ENCODE assay signal across 19 cellular contexts in genomic region chr5:28400076-28400475, GRCh38.
DNase-seq lines count a peak whose midpoint lies in the region; ATAC-seq and TF ChIP-seq lines count a peak whose summit lies in the region.
"Had no signal": no experiment of that assay in that cellular context is flagged by ENCODE, and none has a peak within 500 bp of the region (broad histone marks: within the 10 kb centered on the region; RNA-seq: fewer than 3 reads in every experiment).

No MANE protein-coding gene starts in this region.

- H3K4me3 ChIP-seq in DND-41 (ENCODE audit: low read depth in 1 of 2, low read length in 2 of 2): no peak overlapping the region
- H3K4me3 ChIP-seq in neural progenitor cell: no peak overlapping the region
- H3K4me3 ChIP-seq: GM23248 had no signal

- H3K27ac ChIP-seq in DND-41 (ENCODE audit: low read length) (no peak overlapping the region), neural progenitor cell (no peak overlapping the region)
- H3K27ac ChIP-seq: GM23248 had no signal

- H3K36me3 Mint-ChIP-seq in glutamatergic neuron (ENCODE audit: unreplicated experiment) (no peaks in the 10 kb centered on the region), neural progenitor cell (peaks cover 8% of the 10 kb centered on the region)
- H3K36me3 Mint-ChIP-seq: CD4-positive, CD25-positive, alpha-beta regulatory T cell had no signal

- DNase-seq in DND-41 (no peak), NCI-H526 (lab: John Stamatoyannopoulos, UW) (peak; percentile 42 to 55), glutamatergic neuron (no peak), neural progenitor cell (ENCODE audit: low spot score) (peak; percentile 49), DMS153 (lab: John Stamatoyannopoulos, UW) (no peak)
- no peak for DNase-seq in activated CD4-positive, alpha-beta T cell treated with anti-CD3 and anti-CD28 coated beads for 48 hours
- DNase-seq: BE2C; CD4-positive, CD25-positive, alpha-beta regulatory T cell; COR-L47; DMS 273 treated with DMSO at 0.1 percent for 48 hours; GDM1; GM23248; HCEC 1CT; NCI-H1092 treated with DMSO at 0.1 percent for 48 hours; NCI-H146; NCI-H2029 treated with DMSO at 0.1 percent for 48 hours; NCI-H510A had no signal

- ATAC-seq in DND-41 (ENCODE audit: insufficient read depth, low read depth): no peak
- ATAC-seq in GM18519 (IDR thresholded peaks at IDR 0.05; ENCODE audit: low FRiP score, unreplicated experiment): no peak
- ATAC-seq in HG03097 (IDR thresholded peaks at IDR 0.05; ENCODE audit: low FRiP score, unreplicated experiment): no peak

- TF ChIP-seq CTCF in DND-41 (IDR thresholded peaks at IDR 0.05; ENCODE audit: borderline replicate concordance, extremely low read depth, low read length, poor library complexity, severe bottlenecking): no peak
- no peak for TF ChIP-seq CTCF in glutamatergic neuron (IDR thresholded peaks at IDR 0.05; ENCODE audit: partially characterized antibody, unreplicated experiment)
- TF ChIP-seq CTCF in neural progenitor cell (IDR thresholded peaks at IDR 0.05): no peak

- no peaks in the 10 kb centered on the region for H3K9me3 ChIP-seq in DND-41 (ENCODE audit: insufficient read depth, low read length, severe bottlenecking)
- no peaks in the 10 kb centered on the region for H3K9me3 ChIP-seq in neural progenitor cell (ENCODE audit: low read depth)
- H3K9me3 ChIP-seq: BE2C had no signal

- H3K79me2 ChIP-seq in DND-41 (ENCODE audit: insufficient read depth, low read length) (no peaks in the 10 kb centered on the region), neural progenitor cell (ENCODE audit: low read depth) (no peaks in the 10 kb centered on the region)

- H3K4me1 Mint-ChIP-seq in glutamatergic neuron (ENCODE audit: low read depth, unreplicated experiment): peaks cover 15% of the 10 kb centered on the region
- peaks cover 48% of the 10 kb centered on the region for H3K4me1 Mint-ChIP-seq in neural progenitor cell
- H3K4me1 Mint-ChIP-seq: CD4-positive, CD25-positive, alpha-beta regulatory T cell had no signal

- H3K4me1 ChIP-seq in DND-41 (ENCODE audit: insufficient read depth, low read length): no peaks in the 10 kb centered on the region
- peaks cover 40% of the 10 kb centered on the region for H3K4me1 ChIP-seq in neural progenitor cell
- H3K4me1 ChIP-seq: BE2C had no signal

- peak overlapping the region; percentile 62 for H3K27ac Mint-ChIP-seq in glutamatergic neuron (ENCODE audit: unreplicated experiment)
- H3K27ac Mint-ChIP-seq in neural progenitor cell: peak overlapping the region; percentile 80
- H3K27ac Mint-ChIP-seq: CD4-positive, CD25-positive, alpha-beta regulatory T cell had no signal

- H3K27me3 ChIP-seq in DND-41 (ENCODE audit: insufficient read depth, low read length, poor library complexity) (no peaks in the 10 kb centered on the region), neural progenitor cell (no peaks in the 10 kb centered on the region)
- H3K27me3 ChIP-seq: BE2C had no signal

- H2AFZ ChIP-seq in DND-41 (ENCODE audit: low read depth, low read length) (peak overlapping the region; percentile 46; the same call in 1 of the 2 replicates), neural progenitor cell (replicated peaks) (no peak overlapping the region)
- H2AFZ ChIP-seq: GM23248 had no signal

- H3K36me3 ChIP-seq in DND-41 (ENCODE audit: insufficient read depth, low read length): no peaks in the 10 kb centered on the region
- no peaks in the 10 kb centered on the region for H3K36me3 ChIP-seq in neural progenitor cell
- H3K36me3 ChIP-seq: BE2C had no signal

- H3K9ac ChIP-seq in DND-41 (ENCODE audit: low read depth, low read length): no peak overlapping the region
- H3K9ac ChIP-seq in neural progenitor cell: no peak overlapping the region
- H3K9ac ChIP-seq: GM23248 had no signal

- H4K20me1 ChIP-seq in DND-41 (ENCODE audit: insufficient read depth, low read length): no peaks in the 10 kb centered on the region
- no peaks in the 10 kb centered on the region for H4K20me1 ChIP-seq in neural progenitor cell (ENCODE audit: low read depth)

- H3K9me3 Mint-ChIP-seq in glutamatergic neuron (ENCODE audit: unreplicated experiment) (peaks cover 1% of the 10 kb centered on the region), neural progenitor cell (peaks cover 15% of the 10 kb centered on the region)

- H3K4me2 ChIP-seq in DND-41 (ENCODE audit: insufficient read depth, low read length) (no peak overlapping the region), neural progenitor cell (no peak overlapping the region)

- H3K27me3 Mint-ChIP-seq in glutamatergic neuron (ENCODE audit: unreplicated experiment): no peaks in the 10 kb centered on the region
- peaks cover 5% of the 10 kb centered on the region for H3K27me3 Mint-ChIP-seq in neural progenitor cell (ENCODE audit: insufficient read depth, low read depth)
- H3K27me3 Mint-ChIP-seq: CD4-positive, CD25-positive, alpha-beta regulatory T cell had no signal

- H3F3A ChIP-seq in neural progenitor cell (ENCODE audit: low read depth): peaks cover 8% of the 10 kb centered on the region

- peak overlapping the region; percentile 0 for H3K4me3 Mint-ChIP-seq in glutamatergic neuron (ENCODE audit: unreplicated experiment)
- H3K4me3 Mint-ChIP-seq in neural progenitor cell: no peak overlapping the region
- H3K4me3 Mint-ChIP-seq: CD4-positive, CD25-positive, alpha-beta regulatory T cell had no signal

Comparison
In these comparisons a context has a peak if more than half of its experiments do, and no peak if none do; other contexts are left out.
1. DNase-seq: peak in NCI-H526 (2 of 2) and neural progenitor cell (single experiment); none in DND-41 (single experiment), glutamatergic neuron (single experiment), DMS153 (single experiment) and activated CD4-positive, alpha-beta T cell treated with anti-CD3 and anti-CD28 coated beads for 48 hours (single experiment).